Comparison of ENCODE assay signal across 33 cellular contexts in genomic region chr11:108584973-108585372, GRCh38. TPM values are rescaled to one million over a fixed set of nuclear protein-coding genes. Genes with fewer than 3 reads are reported as not detected.
"Had no signal": no experiment of that assay in that cellular context is flagged by ENCODE, and none has a peak within 500 bp of the region (broad histone marks: within the 10 kb centered on the region; RNA-seq: fewer than 3 reads in every experiment).

No MANE protein-coding gene starts in this region.

- H3K27me3 Mint-ChIP-seq: activated CD8-positive, alpha-beta T cell treated with anti-CD3 and anti-CD28 coated beads for 36 hours had no signal

- H3K9me3 Mint-ChIP-seq: activated CD4-positive, alpha-beta T cell treated with anti-CD3 and anti-CD28 coated beads, Interleukin-2, amount 10 ng/mL, durations not matched to agents 24 days and 14 days; activated CD8-positive, alpha-beta T cell treated with anti-CD3 and anti-CD28 coated beads for 36 hours; activated naive CD4-positive, alpha-beta T cell treated with anti-CD3 and anti-CD28 coated beads for 36 hours; activated naive CD4-positive, alpha-beta T cell treated with anti-CD3 and anti-CD28 coated beads, Interleukin-2, amount 50 U/mL, for 72 hours; T-helper 1 cell treated with Interleukin-12 subunit alpha and Interleukin-12 subunit beta and Interleukin-4 antibody, amounts not matched to agents 30 μg/mL and 1 μg/mL, for 36 hours; T-helper 2 cell treated with Interferon-gamma antibody and Interleukin-4, amounts not matched to agents 5 μg/mL and 100 μg/mL, for 36 hours had no signal

- DNase-seq: activated CD4-positive, alpha-beta T cell treated with anti-CD3 and anti-CD28 coated beads, Interleukin-2, amount 10 ng/mL, durations not matched to agents 24 days and 14 days; activated CD4-positive, alpha-beta T cell treated with anti-CD3 and anti-CD28 coated beads, Interleukin-2, amount 50 U/mL, for 4 hours; activated CD8-positive, alpha-beta T cell treated with anti-CD3 and anti-CD28 coated beads for 36 hours; activated gamma-delta T cell treated with Interleukin-2 at 50 U/mL for 16 hours; activated naive CD4-positive, alpha-beta T cell treated with anti-CD3 and anti-CD28 coated beads for 36 hours; activated T-cell treated with anti-CD3 and anti-CD28 coated beads, Interleukin-2, amount 50 U/mL, for 1 hour; adrenal gland; body of pancreas; caudate nucleus; cerebellar nuclear complex; Karpas-422; KBM-7; NCI-H1105; NCI-H1417 treated with DMSO at 0.1 percent for 48 hours; NCI-H187 treated with DMSO at 0.1 percent for 48 hours; NCI-H2081; NCI-H2171 treated with DMSO at 0.1 percent for 48 hours; NCI-H2227 treated with DMSO at 0.1 percent for 48 hours; NCI-H446; NCI-H510A treated with DMSO at 0.1 percent for 48 hours; NCI-H748 treated with DMSO at 0.1 percent for 48 hours; NK-92 treated with Interleukin-12 subunit alpha and Interleukin-12 subunit beta, amount 100 ng/mL, for 24 hours; SHP77 treated with DMSO at 0.1 percent for 48 hours; SK-N-SH had no signal

- H3K27ac ChIP-seq: adrenal gland, body of pancreas, breast epithelium, SJSA1 had no signal

- H3K4me3 Mint-ChIP-seq: activated CD4-positive, alpha-beta T cell treated with anti-CD3 and anti-CD28 coated beads, Interleukin-2, amount 10 ng/mL, durations not matched to agents 24 days and 14 days; activated CD8-positive, alpha-beta T cell treated with anti-CD3 and anti-CD28 coated beads for 36 hours; activated naive CD4-positive, alpha-beta T cell treated with anti-CD3 and anti-CD28 coated beads for 36 hours; T-helper 1 cell treated with Interleukin-12 subunit alpha and Interleukin-12 subunit beta and Interleukin-4 antibody, amounts not matched to agents 30 μg/mL and 1 μg/mL, for 36 hours; T-helper 2 cell treated with Interferon-gamma antibody and Interleukin-4, amounts not matched to agents 5 μg/mL and 100 μg/mL, for 36 hours had no signal

- H3K4me1 Mint-ChIP-seq: activated CD4-positive, alpha-beta T cell treated with anti-CD3 and anti-CD28 coated beads, Interleukin-2, amount 10 ng/mL, durations not matched to agents 24 days and 14 days had no signal

- H3K4me2 ChIP-seq: SK-N-SH had no signal

- H3K27ac Mint-ChIP-seq: activated CD4-positive, alpha-beta T cell treated with anti-CD3 and anti-CD28 coated beads, Interleukin-2, amount 10 ng/mL, durations not matched to agents 24 days and 14 days; activated CD8-positive, alpha-beta T cell treated with anti-CD3 and anti-CD28 coated beads for 36 hours; activated naive CD4-positive, alpha-beta T cell treated with anti-CD3 and anti-CD28 coated beads for 36 hours; activated naive CD4-positive, alpha-beta T cell treated with anti-CD3 and anti-CD28 coated beads, Interleukin-2, amount 50 U/mL, for 72 hours; T-helper 1 cell treated with Interleukin-12 subunit alpha and Interleukin-12 subunit beta and Interleukin-4 antibody, amounts not matched to agents 30 μg/mL and 1 μg/mL, for 36 hours; T-helper 2 cell treated with Interferon-gamma antibody and Interleukin-4, amounts not matched to agents 5 μg/mL and 100 μg/mL, for 36 hours had no signal

- H3K27me3 ChIP-seq: adrenal gland, body of pancreas, breast epithelium, SJSA1 had no signal

- ATAC-seq: activated CD8-positive, alpha-beta T cell treated with anti-CD3 and anti-CD28 coated beads for 36 hours; activated naive CD4-positive, alpha-beta T cell treated with anti-CD3 and anti-CD28 coated beads, Interleukin-2, amount 50 U/mL, for 72 hours; body of pancreas; Panc1 had no signal

- H3K4me1 ChIP-seq: adrenal gland, body of pancreas, breast epithelium, SJSA1 had no signal

- H3K36me3 Mint-ChIP-seq: activated naive CD4-positive, alpha-beta T cell treated with anti-CD3 and anti-CD28 coated beads, Interleukin-2, amount 50 U/mL, for 72 hours had no signal

- H3K36me3 ChIP-seq: adrenal gland, breast epithelium, SJSA1 had no signal

- FAIRE-seq: astrocyte, TTC549 had no signal

- H3K9me3 ChIP-seq: adrenal gland, body of pancreas, breast epithelium, SJSA1, SK-N-SH had no signal

- H3K9me2 ChIP-seq: SK-N-SH had no signal

- H3K4me3 ChIP-seq: adrenal gland, body of pancreas, breast epithelium, SJSA1 had no signal

RNA-seq across cellular contexts. Expression of gene EXPH5, which starts 8.6 kb away (rescaled TPM):
- total RNA-seq: OCI-LY7 had no signal
